1 cellular context compared by ENCODE assay signal in the genomic region with DNA sequence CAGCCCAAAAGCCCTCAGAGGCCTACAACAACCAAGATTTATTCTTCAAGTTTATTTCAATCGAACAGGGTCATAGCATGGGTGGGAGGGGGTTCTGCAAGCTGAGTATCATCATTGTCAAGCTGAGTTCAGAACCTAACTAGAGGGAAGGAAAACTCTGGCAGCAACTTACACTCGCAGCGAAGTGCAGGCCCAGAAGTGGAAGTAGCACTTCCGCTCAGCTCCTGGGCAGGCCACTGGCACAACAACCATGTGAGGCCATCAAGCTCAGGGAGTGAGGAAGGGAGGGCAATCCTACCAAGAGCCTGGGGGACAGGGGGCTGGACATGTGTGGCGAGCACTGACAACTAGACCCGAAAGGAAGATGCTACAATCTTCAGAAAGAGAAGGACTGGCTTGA.
TF ChIP-seq lines count a peak whose summit lies in the region.

No MANE protein-coding gene starts in this region.

TF ChIP-seq in WTC11, 78 proteins besides CTCF, POLR2A, EP300 and RAD21 (continued from another document):
- TF ChIP-seq, protein P1, sequence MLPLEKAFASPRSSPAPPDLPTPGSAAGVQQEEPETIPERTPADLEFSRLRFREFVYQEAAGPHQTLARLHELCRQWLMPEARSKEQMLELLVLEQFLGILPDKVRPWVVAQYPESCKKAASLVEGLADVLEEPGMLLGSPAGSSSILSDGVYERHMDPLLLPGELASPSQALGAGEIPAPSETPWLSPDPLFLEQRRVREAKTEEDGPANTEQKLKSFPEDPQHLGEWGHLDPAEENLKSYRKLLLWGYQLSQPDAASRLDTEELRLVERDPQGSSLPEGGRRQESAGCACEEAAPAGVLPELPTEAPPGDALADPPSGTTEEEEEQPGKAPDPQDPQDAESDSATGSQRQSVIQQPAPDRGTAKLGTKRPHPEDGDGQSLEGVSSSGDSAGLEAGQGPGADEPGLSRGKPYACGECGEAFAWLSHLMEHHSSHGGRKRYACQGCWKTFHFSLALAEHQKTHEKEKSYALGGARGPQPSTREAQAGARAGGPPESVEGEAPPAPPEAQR (CRISPR knock-in tag; IDR thresholded peaks at IDR 0.05), result no peak
- TF ChIP-seq EMX1 (CRISPR knock-in tag; IDR thresholded peaks at IDR 0.05), result no peak
- no peak for TF ChIP-seq TCF7 (CRISPR knock-in tag; IDR thresholded peaks at IDR 0.05; ENCODE audit: low read depth)
- no peak for TF ChIP-seq CBFB (CRISPR knock-in tag; IDR thresholded peaks at IDR 0.05; ENCODE audit: low read depth)
- TF ChIP-seq, protein P2, sequence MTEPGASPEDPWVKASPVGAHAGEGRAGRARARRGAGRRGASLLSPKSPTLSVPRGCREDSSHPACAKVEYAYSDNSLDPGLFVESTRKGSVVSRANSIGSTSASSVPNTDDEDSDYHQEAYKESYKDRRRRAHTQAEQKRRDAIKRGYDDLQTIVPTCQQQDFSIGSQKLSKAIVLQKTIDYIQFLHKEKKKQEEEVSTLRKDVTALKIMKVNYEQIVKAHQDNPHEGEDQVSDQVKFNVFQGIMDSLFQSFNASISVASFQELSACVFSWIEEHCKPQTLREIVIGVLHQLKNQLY (CRISPR knock-in tag; IDR thresholded peaks at IDR 0.05), result no peak
- TF ChIP-seq, protein P3, sequence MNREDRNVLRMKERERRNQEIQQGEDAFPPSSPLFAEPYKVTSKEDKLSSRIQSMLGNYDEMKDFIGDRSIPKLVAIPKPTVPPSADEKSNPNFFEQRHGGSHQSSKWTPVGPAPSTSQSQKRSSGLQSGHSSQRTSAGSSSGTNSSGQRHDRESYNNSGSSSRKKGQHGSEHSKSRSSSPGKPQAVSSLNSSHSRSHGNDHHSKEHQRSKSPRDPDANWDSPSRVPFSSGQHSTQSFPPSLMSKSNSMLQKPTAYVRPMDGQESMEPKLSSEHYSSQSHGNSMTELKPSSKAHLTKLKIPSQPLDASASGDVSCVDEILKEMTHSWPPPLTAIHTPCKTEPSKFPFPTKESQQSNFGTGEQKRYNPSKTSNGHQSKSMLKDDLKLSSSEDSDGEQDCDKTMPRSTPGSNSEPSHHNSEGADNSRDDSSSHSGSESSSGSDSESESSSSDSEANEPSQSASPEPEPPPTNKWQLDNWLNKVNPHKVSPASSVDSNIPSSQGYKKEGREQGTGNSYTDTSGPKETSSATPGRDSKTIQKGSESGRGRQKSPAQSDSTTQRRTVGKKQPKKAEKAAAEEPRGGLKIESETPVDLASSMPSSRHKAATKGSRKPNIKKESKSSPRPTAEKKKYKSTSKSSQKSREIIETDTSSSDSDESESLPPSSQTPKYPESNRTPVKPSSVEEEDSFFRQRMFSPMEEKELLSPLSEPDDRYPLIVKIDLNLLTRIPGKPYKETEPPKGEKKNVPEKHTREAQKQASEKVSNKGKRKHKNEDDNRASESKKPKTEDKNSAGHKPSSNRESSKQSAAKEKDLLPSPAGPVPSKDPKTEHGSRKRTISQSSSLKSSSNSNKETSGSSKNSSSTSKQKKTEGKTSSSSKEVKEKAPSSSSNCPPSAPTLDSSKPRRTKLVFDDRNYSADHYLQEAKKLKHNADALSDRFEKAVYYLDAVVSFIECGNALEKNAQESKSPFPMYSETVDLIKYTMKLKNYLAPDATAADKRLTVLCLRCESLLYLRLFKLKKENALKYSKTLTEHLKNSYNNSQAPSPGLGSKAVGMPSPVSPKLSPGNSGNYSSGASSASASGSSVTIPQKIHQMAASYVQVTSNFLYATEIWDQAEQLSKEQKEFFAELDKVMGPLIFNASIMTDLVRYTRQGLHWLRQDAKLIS (CRISPR knock-in tag; IDR thresholded peaks at IDR 0.05; ENCODE audit: borderline replicate concordance), result no peak
- TF ChIP-seq TEAD4 (CRISPR knock-in tag; IDR thresholded peaks at IDR 0.05), result no peak
- TF ChIP-seq, protein P4, sequence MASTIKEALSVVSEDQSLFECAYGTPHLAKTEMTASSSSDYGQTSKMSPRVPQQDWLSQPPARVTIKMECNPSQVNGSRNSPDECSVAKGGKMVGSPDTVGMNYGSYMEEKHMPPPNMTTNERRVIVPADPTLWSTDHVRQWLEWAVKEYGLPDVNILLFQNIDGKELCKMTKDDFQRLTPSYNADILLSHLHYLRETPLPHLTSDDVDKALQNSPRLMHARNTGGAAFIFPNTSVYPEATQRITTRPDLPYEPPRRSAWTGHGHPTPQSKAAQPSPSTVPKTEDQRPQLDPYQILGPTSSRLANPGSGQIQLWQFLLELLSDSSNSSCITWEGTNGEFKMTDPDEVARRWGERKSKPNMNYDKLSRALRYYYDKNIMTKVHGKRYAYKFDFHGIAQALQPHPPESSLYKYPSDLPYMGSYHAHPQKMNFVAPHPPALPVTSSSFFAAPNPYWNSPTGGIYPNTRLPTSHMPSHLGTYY (CRISPR knock-in tag; IDR thresholded peaks at IDR 0.05), result no peak
- no peak for TF ChIP-seq ZNF396 (CRISPR knock-in tag; IDR thresholded peaks at IDR 0.05; ENCODE audit: borderline replicate concordance)
- no peak for TF ChIP-seq MXD4 (CRISPR knock-in tag; IDR thresholded peaks at IDR 0.05; ENCODE audit: borderline replicate concordance)
- no peak for TF ChIP-seq NFE2L1 (CRISPR knock-in tag; IDR thresholded peaks at IDR 0.05)
- TF ChIP-seq ZNF138 (CRISPR knock-in tag; conservative IDR thresholded peaks at IDR 0.05), result no peak
